29 cellular contexts compared by ENCODE assay signal in genomic region chr4:38202223-38202622, GRCh38.
A peak's percentile ranks its signal among the peaks of the same experiment; 100 is the strongest.
DNase-seq lines count a peak whose midpoint lies in the region; ATAC-seq lines count a peak whose summit lies in the region.
"Had no signal": no experiment of that assay in that cellular context is flagged by ENCODE, and none has a peak within 500 bp of the region (broad histone marks: within the 10 kb centered on the region; RNA-seq: fewer than 3 reads in every experiment).

No MANE protein-coding gene starts in this region.

- no peak for ATAC-seq in activated CD8-positive, alpha-beta memory T cell treated with anti-CD3 and anti-CD28 coated beads, Interleukin-2, amount 10 ng/mL, durations not matched to agents 7 days and 5 days
- no peak for ATAC-seq in GM21529 (IDR thresholded peaks at IDR 0.05; ENCODE audit: unreplicated experiment)
- ATAC-seq: CD8-positive, alpha-beta T cell had no signal

- H3K4me3 Mint-ChIP-seq in activated CD8-positive, alpha-beta memory T cell treated with anti-CD3 and anti-CD28 coated beads, Interleukin-2, amount 10 ng/mL, durations not matched to agents 7 days and 5 days: no peak overlapping the region
- H3K4me3 Mint-ChIP-seq: B cell; CD8-positive, alpha-beta T cell; HFFc6 had no signal

- 43 to 48% methylated on average over 3 of the region's 3 CpGs for WGBS in esophagus, 2 donors

- no peaks in the 10 kb centered on the region for H3K4me1 Mint-ChIP-seq in activated CD8-positive, alpha-beta memory T cell treated with anti-CD3 and anti-CD28 coated beads, Interleukin-2, amount 10 ng/mL, durations not matched to agents 7 days and 5 days
- H3K4me1 Mint-ChIP-seq: B cell, IgD-negative memory B cell had no signal

- peaks cover 0 to 2% of the 10 kb centered on the region in 2 donors for H3K4me1 ChIP-seq in esophagus (ENCODE audit: control insufficient read depth in 2 of 2, insufficient read depth in 2 of 2, low read length in 1 of 2)
- H3K4me1 ChIP-seq: Caco-2, HAP-1, SJSA1 had no signal

- peak overlapping the region; percentile 17 to 79 for H3K27ac ChIP-seq in esophagus (ENCODE audit: low read depth in 2 of 2, low read length in 1 of 2)
- H3K27ac ChIP-seq: 22Rv1, C4-2B, KMS-11, PC-9, SJSA1 had no signal

- H3K27me3 ChIP-seq in esophagus (ENCODE audit: control insufficient read depth in 1 of 2, insufficient read depth in 2 of 2, low read length in 2 of 2): no peaks in the 10 kb centered on the region
- H3K27me3 ChIP-seq: SJSA1 had no signal

- CTCF ChIA-PET in activated CD8-positive, alpha-beta memory T cell treated with anti-CD3 and anti-CD28 coated beads, Interleukin-2, amount 10 ng/mL, durations not matched to agents 7 days and 5 days (lab: Charles Lee): interaction anchor here (3.5 kb wide), 1 partner anchor 22 kb away, joined by 11 read pairs; no protein-coding TSS in a partner anchor

- peak; percentile 37 for DNase-seq in DMS 273 (lab: John Stamatoyannopoulos, UW; ENCODE audit: unreplicated experiment)
- no peak for DNase-seq in DMS 273 treated with DMSO at 0.1 percent for 48 hours (lab: John Stamatoyannopoulos, UW)
- DNase-seq in myocyte (ENCODE audit: low read depth): peak; percentile 29
- no peak for DNase-seq in UCSD-AML1 (lab: John Stamatoyannopoulos, UW; ENCODE audit: unreplicated experiment)
- no peak for DNase-seq in activated CD8-positive, alpha-beta memory T cell treated with anti-CD3 and anti-CD28 coated beads, Interleukin-2, amount 10 ng/mL, durations not matched to agents 7 days and 5 days
- no peak for DNase-seq in islet precursor cell
- DNase-seq: Caco-2; CD8-positive, alpha-beta T cell; DMS79 treated with DMSO at 0.1 percent for 48 hours; GF-D8; GOT3; HFFc6; NCI-H1048; NCI-H1417 treated with DMSO at 0.1 percent for 48 hours; NCI-H1694 treated with DMSO at 0.1 percent for 48 hours; NCI-H2081; NCI-H2227 treated with DMSO at 0.1 percent for 48 hours; NCI-H526 treated with DMSO at 0.1 percent for 48 hours; PC-9; Right ventricle myocardium superior had no signal

- no peak overlapping the region for H3K27ac Mint-ChIP-seq in activated CD8-positive, alpha-beta memory T cell treated with anti-CD3 and anti-CD28 coated beads, Interleukin-2, amount 10 ng/mL, durations not matched to agents 7 days and 5 days
- H3K27ac Mint-ChIP-seq: B cell; CD8-positive, alpha-beta T cell; HFFc6; IgD-negative memory B cell had no signal

- H3K9me3 ChIP-seq in esophagus (ENCODE audit: control insufficient read depth in 2 of 2, insufficient read depth in 1 of 2, low read depth in 1 of 2, low read length in 1 of 2): peaks cover 0 to 2% of the 10 kb centered on the region in 2 donors
- H3K9me3 ChIP-seq: Caco-2, HAP-1, SJSA1 had no signal

- no peak overlapping the region for H3K4me3 ChIP-seq in esophagus (ENCODE audit: low read depth in 1 of 2, low read length in 2 of 2)
- H3K4me3 ChIP-seq: HAP-1, PC-9, SJSA1 had no signal

- H3K36me3 Mint-ChIP-seq in activated CD8-positive, alpha-beta memory T cell treated with anti-CD3 and anti-CD28 coated beads, Interleukin-2, amount 10 ng/mL, durations not matched to agents 7 days and 5 days: no peaks in the 10 kb centered on the region
- H3K36me3 Mint-ChIP-seq: CD8-positive, alpha-beta T cell had no signal

- no peaks in the 10 kb centered on the region for H3K9me3 Mint-ChIP-seq in activated CD8-positive, alpha-beta memory T cell treated with anti-CD3 and anti-CD28 coated beads, Interleukin-2, amount 10 ng/mL, durations not matched to agents 7 days and 5 days (ENCODE audit: low read depth)
- H3K9me3 Mint-ChIP-seq: HFFc6 had no signal

- H3K36me3 ChIP-seq in esophagus (ENCODE audit: control insufficient read depth in 2 of 2, insufficient read depth in 2 of 2, low read length in 1 of 2): no peaks in the 10 kb centered on the region
- H3K36me3 ChIP-seq: HAP-1, SJSA1 had no signal

- peaks cover under 1% of the 10 kb centered on the region for H3K27me3 Mint-ChIP-seq in activated CD8-positive, alpha-beta memory T cell treated with anti-CD3 and anti-CD28 coated beads, Interleukin-2, amount 10 ng/mL, durations not matched to agents 7 days and 5 days

Comparison
In these comparisons a context has a peak if more than half of its experiments do, and no peak if none do; other contexts are left out.
1. DNase-seq: peak in DMS 273 (single experiment) and myocyte (single experiment); none in DMS 273 treated with DMSO at 0.1 percent for 48 hours (single experiment), UCSD-AML1 (single experiment), activated CD8-positive, alpha-beta memory T cell treated with anti-CD3 and anti-CD28 coated beads, Interleukin-2, amount 10 ng/mL, durations not matched to agents 7 days and 5 days (single experiment) and islet precursor cell (single experiment).